In the genomic region with DNA sequence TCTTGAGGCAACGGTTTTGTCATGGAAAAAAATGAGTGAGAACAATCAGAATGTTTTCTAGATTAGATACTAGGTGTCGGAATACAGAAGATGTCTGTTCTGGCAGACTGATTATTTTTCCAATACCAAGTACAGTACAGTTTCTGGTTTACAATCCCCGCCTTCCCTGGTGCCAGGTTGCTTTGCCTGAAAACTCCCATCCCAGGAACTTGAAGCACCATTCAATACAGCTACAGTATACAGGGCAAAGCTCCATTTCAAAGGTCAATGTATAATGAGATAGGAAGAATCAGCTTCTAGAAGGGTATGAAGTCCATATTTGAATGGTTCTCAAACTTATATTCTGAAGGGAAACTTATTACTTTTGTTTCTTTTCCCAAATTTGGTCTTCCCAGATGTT, we compare ENCODE assay signal across 22 cellular contexts.
DNase-seq lines count a peak whose midpoint lies in the region; ATAC-seq and TF ChIP-seq lines count a peak whose summit lies in the region.
"Had no signal": no experiment of that assay in that cellular context is flagged by ENCODE, and none has a peak within 500 bp of the region (broad histone marks: within the 10 kb centered on the region; RNA-seq: fewer than 3 reads in every experiment).

No MANE protein-coding gene starts in this region.

- H3K14ac ChIP-seq in IMR-90 (replicated peaks; ENCODE audit: low read depth, low read length) = peak overlapping the region; percentile 26; the same call in 1 of the 2 replicates

- peak overlapping the region; percentile 41 to 60; a peak in 3 of 4 replicates for H4K8ac ChIP-seq in IMR-90 (ENCODE audit: low read depth in 2 of 2, low read length in 2 of 2)

- POLR2A ChIA-PET in IMR-90 (lab: Charles Lee; ENCODE audit: unreplicated experiment) = no interaction called here

- no peaks in the 10 kb centered on the region for H4K20me1 ChIP-seq in IMR-90 (ENCODE audit: insufficient read depth, low read length)

- peak overlapping the region; percentile 90 for H4K5ac ChIP-seq in IMR-90 (ENCODE audit: low read depth, low read length)

- H3K27me3 Mint-ChIP-seq in central memory CD8-positive, alpha-beta T cell = no peaks in the 10 kb centered on the region
- H3K27me3 Mint-ChIP-seq in naive B cell (no peaks in the 10 kb centered on the region), type B pancreatic cell (no peaks in the 10 kb centered on the region)
- H3K27me3 Mint-ChIP-seq: activated CD4-positive, alpha-beta T cell treated with anti-CD3 and anti-CD28 coated beads for 36 hours; activated naive CD4-positive, alpha-beta T cell treated with anti-CD3 and anti-CD28 coated beads, Interleukin-2, amount 10 ng/mL, durations not matched to agents 7 days and 5 days had no signal

- peak overlapping the region; percentile 94 for H3K27ac Mint-ChIP-seq in central memory CD8-positive, alpha-beta T cell (ENCODE audit: low read depth)
- H3K27ac Mint-ChIP-seq in naive B cell (peak overlapping the region; percentile 43 to 98 (median 84)), type B pancreatic cell (peak overlapping the region; percentile 83)
- H3K27ac Mint-ChIP-seq: activated CD4-positive, alpha-beta T cell treated with anti-CD3 and anti-CD28 coated beads for 36 hours; activated naive CD4-positive, alpha-beta T cell treated with anti-CD3 and anti-CD28 coated beads, Interleukin-2, amount 10 ng/mL, durations not matched to agents 7 days and 5 days had no signal

- H3K9me3 ChIP-seq in IMR-90 (ENCODE audit: control insufficient read depth, insufficient read depth, low read length) (no peaks in the 10 kb centered on the region), psoas muscle (no peaks in the 10 kb centered on the region)
- H3K9me3 ChIP-seq: heart right ventricle had no signal

- H2BK120ac ChIP-seq in IMR-90 (ENCODE audit: low read depth, low read length) = peak overlapping the region; percentile 43

- H3K79me1 ChIP-seq in IMR-90 (ENCODE audit: low read depth in 1 of 2, low read length in 2 of 2) = no peaks in the 10 kb centered on the region

- no peak overlapping the region for H3K56ac ChIP-seq in IMR-90 (ENCODE audit: extremely low read depth, insufficient read depth, low read length)

- H2AFZ ChIP-seq in IMR-90 (replicated peaks; ENCODE audit: low read length, poor library complexity) = no peak overlapping the region

- peaks cover 58% of the 10 kb centered on the region for H3K4me1 Mint-ChIP-seq in central memory CD8-positive, alpha-beta T cell
- H3K4me1 Mint-ChIP-seq in naive B cell (peaks cover 45 to 72% (median 68%) of the 10 kb centered on the region in 3 donors), type B pancreatic cell (ENCODE audit: unreplicated experiment) (peaks cover 49% of the 10 kb centered on the region)

- no peak overlapping the region for H3K4me3 ChIP-seq in IMR-90 (ENCODE audit: insufficient read depth, low read depth, low read length)
- H3K4me3 ChIP-seq in psoas muscle = no peak overlapping the region
- H3K4me3 ChIP-seq: heart right ventricle had no signal

- H3K36me3 ChIP-seq in IMR-90 (ENCODE audit: control insufficient read depth, insufficient read depth, low read length) = no peaks in the 10 kb centered on the region
- H3K36me3 ChIP-seq in psoas muscle (ENCODE audit: insufficient read depth in 1 of 2, low read depth in 1 of 2) = no peaks in the 10 kb centered on the region
- H3K36me3 ChIP-seq: heart right ventricle had no signal

- TF ChIP-seq RAD21 in IMR-90 (IDR thresholded peaks at IDR 0.05; ENCODE audit: low read length) = no peak

- intact Hi-C loops in IMR-90 (cut with micrococcal nuclease) (no loop called here), psoas muscle (cut with DNase I) (no loop called here)

- no peak overlapping the region for H3K4me3 Mint-ChIP-seq in central memory CD8-positive, alpha-beta T cell
- H3K4me3 Mint-ChIP-seq in naive B cell (no peak overlapping the region), type B pancreatic cell (no peak overlapping the region)
- H3K4me3 Mint-ChIP-seq: activated CD4-positive, alpha-beta T cell treated with anti-CD3 and anti-CD28 coated beads for 36 hours; activated naive CD4-positive, alpha-beta T cell treated with anti-CD3 and anti-CD28 coated beads, Interleukin-2, amount 10 ng/mL, durations not matched to agents 7 days and 5 days; activated T-cell treated with anti-CD3 and anti-CD28 coated beads, Interleukin-2, amount 50 U/mL, for 4 hours had no signal

- in situ Hi-C loops in IMR-90 (cut with MboI; ENCODE audit: low sequenced_read_pairs) = no loop called here

- H3K23ac ChIP-seq in IMR-90 (ENCODE audit: low read depth, low read length) = peak overlapping the region; percentile 21; the same call in 1 of the 2 replicates

- H3K27ac ChIP-seq in IMR-90 (ENCODE audit: insufficient read depth, low read length) (0 out of 2 replicates have a peak overlapping the region, but pooled peaks have one; percentile 25), psoas muscle (no peak overlapping the region)
- H3K27ac ChIP-seq: KMS-11 had no signal

- peak overlapping the region; percentile 3 for H2BK5ac ChIP-seq in IMR-90 (ENCODE audit: low read depth, low read length, poor library complexity, severe bottlenecking)

- peak overlapping the region; percentile 26; the same call in 1 of the 2 replicates for H4K91ac ChIP-seq in IMR-90 (ENCODE audit: insufficient read depth, low read depth, low read length)

- peak overlapping the region; percentile 78; the same call in 1 of the 2 replicates for H2BK20ac ChIP-seq in IMR-90 (ENCODE audit: low read depth, low read length)

- no peaks in the 10 kb centered on the region for H3K9me3 Mint-ChIP-seq in central memory CD8-positive, alpha-beta T cell
- peaks cover 0 to 2% (median 0%) of the 10 kb centered on the region in 7 donors for H3K9me3 Mint-ChIP-seq in naive B cell
- peaks cover 6% of the 10 kb centered on the region for H3K9me3 Mint-ChIP-seq in type B pancreatic cell
- H3K9me3 Mint-ChIP-seq: activated naive CD4-positive, alpha-beta T cell treated with anti-CD3 and anti-CD28 coated beads, Interleukin-2, amount 10 ng/mL, durations not matched to agents 7 days and 5 days; activated T-cell treated with anti-CD3 and anti-CD28 coated beads, Interleukin-2, amount 50 U/mL, for 4 hours had no signal

- no peak for ATAC-seq in IMR-90 (ENCODE audit: low read depth)
- ATAC-seq in central memory CD8-positive, alpha-beta T cell (replicated peaks; ENCODE audit: extremely low read depth, poor library complexity, severe bottlenecking) = no peak
- ATAC-seq in naive B cell (ENCODE audit: low read depth in 2 of 2) = no peak
- no peak for ATAC-seq in HG03139 (IDR thresholded peaks at IDR 0.05; ENCODE audit: unreplicated experiment)
- no peak for ATAC-seq in psoas muscle
- ATAC-seq: activated CD4-positive, alpha-beta T cell treated with anti-CD3 and anti-CD28 coated beads for 36 hours; activated T-cell treated with anti-CD3 and anti-CD28 coated beads, Interleukin-2, amount 50 U/mL, for 4 hours; heart right ventricle; left lobe of liver had no signal

- H2AK5ac ChIP-seq in IMR-90 (ENCODE audit: low read depth, low read length) = peak overlapping the region; percentile 38; the same call in 1 of the 2 replicates

- H2AK9ac ChIP-seq in IMR-90 (replicated peaks; ENCODE audit: low read depth, low read length, poor library complexity) = no peak overlapping the region

- H3K27me3 ChIP-seq in IMR-90 (ENCODE audit: control insufficient read depth, insufficient read depth, low read length) (no peaks in the 10 kb centered on the region), psoas muscle (ENCODE audit: insufficient read depth in 3 of 3, low read length in 2 of 3) (no peaks in the 10 kb centered on the region)
- H3K27me3 ChIP-seq: heart right ventricle had no signal

- H3K4me1 ChIP-seq in IMR-90 (ENCODE audit: control insufficient read depth, insufficient read depth, low read length) (peaks cover 22% of the 10 kb centered on the region), psoas muscle (peaks cover 8% of the 10 kb centered on the region)

- dilution Hi-C loops in IMR-90 (cut with HindIII; ENCODE audit: low sequenced_read_pairs, unreplicated experiment) = no loop called here

- no peak overlapping the region for H3K4me2 ChIP-seq in IMR-90 (ENCODE audit: low read depth, low read length)
- H3K4me2 ChIP-seq: KMS-11 had no signal

- peaks cover 9% of the 10 kb centered on the region for H3K9me1 ChIP-seq in IMR-90 (ENCODE audit: insufficient read depth, low read length)

- DNase-seq in IMR-90 = no peak
- DNase-seq in central memory CD8-positive, alpha-beta T cell (ENCODE audit: low spot score in 2 of 2) = no peak
- DNase-seq in naive B cell = no peak
- no peak for DNase-seq in type B pancreatic cell (ENCODE audit: extremely low spot score, unreplicated experiment)
- DNase-seq in nucleus accumbens (lab: John Stamatoyannopoulos, UW) = no peak
- no peak for DNase-seq in psoas muscle
- DNase-seq: activated CD4-positive, alpha-beta T cell treated with anti-CD3 and anti-CD28 coated beads for 36 hours; activated CD8-positive, alpha-beta memory T cell treated with anti-CD3 and anti-CD28 coated beads for 24 hours; activated naive CD4-positive, alpha-beta T cell treated with anti-CD3 and anti-CD28 coated beads, Interleukin-2, amount 10 ng/mL, durations not matched to agents 7 days and 5 days; activated T-cell treated with anti-CD3 and anti-CD28 coated beads, Interleukin-2, amount 50 U/mL, for 4 hours; amygdala; DMS79; heart right ventricle; midbrain; NCI-H1694; NCI-H748 treated with DMSO at 0.1 percent for 48 hours; retina; SHP77 treated with DMSO at 0.1 percent for 48 hours; stimulated activated CD4-positive, alpha-beta T cell treated with anti-CD3 and anti-CD28 coated beads, Interleukin-12 subunit alpha, Interleukin-12 subunit beta, amount 100 ng/mL, for 4 hours had no signal

- BruUV-seq in IMR-90 (replicated peaks; lab: Mats Ljungman, UMichigan) = no TSS peak

- peak overlapping the region; percentile 38 for H3K4ac ChIP-seq in IMR-90 (ENCODE audit: low read depth, low read length)

- TF ChIP-seq CTCF in IMR-90 (conservative IDR thresholded peaks at IDR 0.05; ENCODE audit: low read depth, low read length) = no peak
- TF ChIP-seq CTCF in type B pancreatic cell (conservative IDR thresholded peaks at IDR 0.05) = no peak
- no peak for TF ChIP-seq CTCF in psoas muscle (IDR thresholded peaks at IDR 0.05)

- CTCF ChIA-PET in IMR-90 (lab: Yijun Ruan, JAX) = interaction anchor here (0.7 kb wide), 1 partner anchor 21 kb away, joined by 3 read pairs; no protein-coding TSS in a partner anchor

- no peak overlapping the region for H3K9ac ChIP-seq in IMR-90 (ENCODE audit: low read depth, low read length)
- H3K9ac ChIP-seq: KMS-11 had no signal

- H2BK15ac ChIP-seq in IMR-90 (ENCODE audit: low read depth, low read length) = peak overlapping the region; percentile 67; the same call in 2 of the 3 replicates

- H3K18ac ChIP-seq in IMR-90 (ENCODE audit: low read depth, low read length) = peak overlapping the region; percentile 87

- peaks cover 10% of the 10 kb centered on the region for H3K36me3 Mint-ChIP-seq in central memory CD8-positive, alpha-beta T cell (ENCODE audit: insufficient read depth)
- H3K36me3 Mint-ChIP-seq in naive B cell (peaks cover 0 to 3% of the 10 kb centered on the region in 2 donors), type B pancreatic cell (no peaks in the 10 kb centered on the region)
- H3K36me3 Mint-ChIP-seq: activated naive CD4-positive, alpha-beta T cell treated with anti-CD3 and anti-CD28 coated beads, Interleukin-2, amount 10 ng/mL, durations not matched to agents 7 days and 5 days had no signal

- TF ChIP-seq POLR2A in IMR-90 (IDR thresholded peaks at IDR 0.05; ENCODE audit: low read depth, low read length) = no peak

- no CpG with 5 or more reads among the region's 3 CpGs for WGBS in IMR-90 (ENCODE audit: extremely low coverage in 2 of 2, insufficient read length in 1 of 2), 2 experiments
- 87 to 89% (median 88%) methylated on average over 3 of the region's 3 CpGs for WGBS in psoas muscle, 3 donors
